In genomic region chr20:41670631-41671030, GRCh38 we compare ENCODE assay signal across 19 cellular contexts. TPM values are rescaled to one million over a fixed set of nuclear protein-coding genes. Genes with fewer than 3 reads are reported as not detected.
A peak's percentile ranks its signal among the peaks of the same experiment; 100 is the strongest.
DNase-seq lines count a peak whose midpoint lies in the region; ATAC-seq, FAIRE-seq and TF ChIP-seq lines count a peak whose summit lies in the region.
"Had no signal": no experiment of that assay in that cellular context is flagged by ENCODE, and none has a peak within 500 bp of the region (broad histone marks: within the 10 kb centered on the region; RNA-seq: fewer than 3 reads in every experiment).

No MANE protein-coding gene starts in this region.

- H3K56ac ChIP-seq in mesendoderm (ENCODE audit: low read length), result no peak overlapping the region

- H3K9ac ChIP-seq in mesendoderm (ENCODE audit: low read length), result no peak overlapping the region

- peak; percentile 60 for ATAC-seq in WTC11
- ATAC-seq: T-cell had no signal

- no peaks in the 10 kb centered on the region for H3K79me2 ChIP-seq in mesendoderm (ENCODE audit: control insufficient read depth, insufficient read depth, low read length)

- H3K27me3 ChIP-seq in mesendoderm (ENCODE audit: insufficient read depth, low read length, poor library complexity), result no peaks in the 10 kb centered on the region
- H3K27me3 ChIP-seq: BE2C had no signal

- no peak for DNase-seq in HTR-8/SVneo (ENCODE audit: insufficient read length, low spot score)
- DNase-seq in WTC11 (ENCODE audit: low spot score), result no peak
- peak; percentile 13 for DNase-seq in mesendoderm
- peak in 7 of 10 donors; percentile 36 to 90 (median 60) for DNase-seq in posterior cingulate gyrus
- DNase-seq in T-helper 2 cell, result no peak
- no peak for DNase-seq in D721Med (ENCODE audit: insufficient read length, low spot score)
- DNase-seq in KG1 (lab: John Stamatoyannopoulos, UW), result no peak
- DNase-seq: CD4-positive, CD25-positive, alpha-beta regulatory T cell; KBM-7; NCI-H2029; NCI-H510A; NCI-H69; RPMI8226; T-cell had no signal

- no peaks in the 10 kb centered on the region for H3K36me3 Mint-ChIP-seq in WTC11
- H3K36me3 Mint-ChIP-seq: CD4-positive, CD25-positive, alpha-beta regulatory T cell had no signal

- no peak overlapping the region for H3K23ac ChIP-seq in mesendoderm (ENCODE audit: low read length)

- H3K4me3 Mint-ChIP-seq in WTC11, result no peak overlapping the region
- H3K4me3 Mint-ChIP-seq: CD4-positive, CD25-positive, alpha-beta regulatory T cell; H9; T-cell had no signal

- POLR2A ChIA-PET in WTC11 (lab: Charles Lee), result no interaction called here

- intact Hi-C loops in posterior cingulate gyrus (cut with DNase I), result no loop called here

- H2BK5ac ChIP-seq in mesendoderm (ENCODE audit: low read length), result no peak overlapping the region

- H3K27me3 Mint-ChIP-seq in WTC11 (ENCODE audit: low read depth), result peaks cover 3% of the 10 kb centered on the region; the same call in 1 of the 2 replicates

- peaks cover 12% of the 10 kb centered on the region for H3K4me1 Mint-ChIP-seq in WTC11
- H3K4me1 Mint-ChIP-seq: CD4-positive, CD25-positive, alpha-beta regulatory T cell had no signal

- peaks cover 8% of the 10 kb centered on the region for H3K4me1 ChIP-seq in mesendoderm (ENCODE audit: control insufficient read depth, low read depth, low read length)

- H3K18ac ChIP-seq in mesendoderm (ENCODE audit: low read length), result no peak overlapping the region

- no peak overlapping the region for H4K8ac ChIP-seq in mesendoderm (ENCODE audit: low read depth, low read length)

- no peak overlapping the region for H4K5ac ChIP-seq in mesendoderm (ENCODE audit: low read length)

- H2AK5ac ChIP-seq in mesendoderm (ENCODE audit: low read length), result no peak overlapping the region

- H3K27ac ChIP-seq in mesendoderm (ENCODE audit: low read depth, low read length), result no peak overlapping the region
- H3K27ac ChIP-seq: HL-60 had no signal

- peaks cover 13% of the 10 kb centered on the region for H3K9me3 Mint-ChIP-seq in WTC11
- H3K9me3 Mint-ChIP-seq: H9 had no signal

- TF ChIP-seq CTCF in WTC11 (IDR thresholded peaks at IDR 0.05), result no peak
- TF ChIP-seq CTCF in D721Med (IDR thresholded peaks at IDR 0.05; ENCODE audit: insufficient read depth, missing control alignments), result no peak

- CTCF ChIA-PET in WTC11 (lab: Charles Lee), result interaction anchor here (1.1 kb wide), 1 partner anchor 64 kb away, joined by 3 read pairs; no protein-coding TSS in a partner anchor

- H2BK120ac ChIP-seq in mesendoderm (ENCODE audit: low read depth, low read length), result no peak overlapping the region

- H2BK15ac ChIP-seq in mesendoderm (replicated peaks; ENCODE audit: low read depth), result no peak overlapping the region

- WGBS in mesendoderm (ENCODE audit: extremely low coverage, insufficient coverage, low lambda C conversion rate), result no CpG with 5 or more reads among the region's 6 CpGs

- no peak overlapping the region for H3K4me3 ChIP-seq in mesendoderm (ENCODE audit: low read length)
- H3K4me3 ChIP-seq: MG63 had no signal

- H3K27ac Mint-ChIP-seq in WTC11, result no peak overlapping the region
- H3K27ac Mint-ChIP-seq: CD4-positive, CD25-positive, alpha-beta regulatory T cell; T-cell had no signal

- FAIRE-seq in HTR-8/SVneo (lab: Jason Lieb, UNC), result peak; percentile 59
- FAIRE-seq in D721Med (lab: Jason Lieb, UNC), result no peak
- FAIRE-seq: GM18507 had no signal

- H3K36me3 ChIP-seq in mesendoderm (ENCODE audit: control insufficient read depth, insufficient read depth, low read length), result no peaks in the 10 kb centered on the region
- H3K36me3 ChIP-seq: BE2C, MG63 had no signal

- no peak overlapping the region for H3K4me2 ChIP-seq in mesendoderm (ENCODE audit: low read length)

- no peak overlapping the region for H3K4ac ChIP-seq in mesendoderm (ENCODE audit: low read depth, low read length)

- H3K79me1 ChIP-seq in mesendoderm (ENCODE audit: low read length), result no peaks in the 10 kb centered on the region

TF ChIP-seq in WTC11, 78 proteins besides CTCF, POLR2A, EP300 and RAD21:
- TF ChIP-seq GRHL2 (CRISPR knock-in tag; IDR thresholded peaks at IDR 0.05; ENCODE audit: insufficient replicate concordance, severe bottlenecking), result no peak
- TF ChIP-seq MXD4 (CRISPR knock-in tag; IDR thresholded peaks at IDR 0.05; ENCODE audit: borderline replicate concordance), result no peak
- TF ChIP-seq TCF7 (CRISPR knock-in tag; IDR thresholded peaks at IDR 0.05; ENCODE audit: low read depth), result no peak
- no peak for TF ChIP-seq SMAD3 (CRISPR knock-in tag; IDR thresholded peaks at IDR 0.05; ENCODE audit: borderline replicate concordance)
- TF ChIP-seq ZNF138 (CRISPR knock-in tag; conservative IDR thresholded peaks at IDR 0.05), result no peak
- TF ChIP-seq ATF6 (CRISPR knock-in tag; IDR thresholded peaks at IDR 0.05), result no peak
- TF ChIP-seq TEAD1 (CRISPR knock-in tag; IDR thresholded peaks at IDR 0.05), result no peak
- no peak for TF ChIP-seq ATF3 (CRISPR knock-in tag; conservative IDR thresholded peaks at IDR 0.05)
- TF ChIP-seq E2F5 (CRISPR knock-in tag; IDR thresholded peaks at IDR 0.05), result no peak
- no peak for TF ChIP-seq NR3C1 (CRISPR knock-in tag; conservative IDR thresholded peaks at IDR 0.05; ENCODE audit: low read depth)
- TF ChIP-seq TEAD4 (CRISPR knock-in tag; IDR thresholded peaks at IDR 0.05), result no peak
- TF ChIP-seq ZSCAN18 (CRISPR knock-in tag; IDR thresholded peaks at IDR 0.05), result no peak
- no peak for TF ChIP-seq ZBTB43 (CRISPR knock-in tag; IDR thresholded peaks at IDR 0.05)
- TF ChIP-seq RORB (CRISPR knock-in tag; IDR thresholded peaks at IDR 0.05), result no peak
- TF ChIP-seq ELF4 (CRISPR knock-in tag; IDR thresholded peaks at IDR 0.05; ENCODE audit: low read depth), result no peak
- no peak for TF ChIP-seq TP53 (CRISPR knock-in tag; IDR thresholded peaks at IDR 0.05)
- no peak for TF ChIP-seq CREM (CRISPR knock-in tag; IDR thresholded peaks at IDR 0.05)
- TF ChIP-seq SP1 (CRISPR knock-in tag; conservative IDR thresholded peaks at IDR 0.05), result no peak
- no peak for TF ChIP-seq USF1 (CRISPR knock-in tag; IDR thresholded peaks at IDR 0.05)

RNA-seq across cellular contexts. Expression of gene CHD6, which starts 52.5 kb away (rescaled TPM):
- total RNA-seq in WTC11 (2021), result 52.1 to 61.9 TPM (median 52.8 TPM) in 3 replicates
- 23.9 TPM for polyA plus RNA-seq in mesendoderm (2013, experiment 1 of 2)
- 23.3 TPM for polyA plus RNA-seq in mesendoderm (2013, experiment 2 of 2)

Comparison
In these comparisons a context has a peak if more than half of its experiments do, and no peak if none do; other contexts are left out.
1. DNase-seq: peak in mesendoderm (single experiment) and posterior cingulate gyrus (7 of 10); none in HTR-8/SVneo (single experiment), WTC11 (single experiment), T-helper 2 cell (0 of 5), D721Med (single experiment) and KG1 (single experiment).